Comparison of ENCODE assay signal across 12 cellular contexts in genomic region chr3:160757624-160758106, GRCh38. TPM values are rescaled to one million over a fixed set of nuclear protein-coding genes. Genes with fewer than 3 reads are reported as not detected.
DNase-seq lines count a peak whose midpoint lies in the region; TF ChIP-seq lines count a peak whose summit lies in the region.
"Had no signal": no experiment of that assay in that cellular context is flagged by ENCODE, and none has a peak within 500 bp of the region (broad histone marks: within the 10 kb centered on the region; RNA-seq: fewer than 3 reads in every experiment).

No MANE protein-coding gene starts in this region.

- H2AFZ ChIP-seq in mammary epithelial cell (ENCODE audit: low read depth, low read length) = no peak overlapping the region

- H3K4me1 ChIP-seq in mammary epithelial cell (ENCODE audit: insufficient read depth, low read length) (peaks cover 8% of the 10 kb centered on the region), mesodermal cell (ENCODE audit: control insufficient read depth, insufficient read depth, low read length, poor library complexity, severe bottlenecking) (no peaks in the 10 kb centered on the region), transverse colon (peaks cover 0 to 41% (median 26%) of the 10 kb centered on the region in 4 donors)

- DNase-seq in MCF 10A (ENCODE audit: unreplicated experiment) (no peak), mammary epithelial cell (no peak), astrocyte of the cerebellum (ENCODE audit: low read depth) (no peak), transverse colon (no peak), NCI-H1105 treated with DMSO at 0.1 percent for 48 hours (lab: John Stamatoyannopoulos, UW) (no peak), HUDEP-2 (lab: John Stamatoyannopoulos, UW; ENCODE audit: unreplicated experiment in 76 of 76) (no peak), GM13976 (ENCODE audit: low spot score) (no peak)
- DNase-seq: activated effector memory CD4-positive, alpha-beta T cell treated with Interleukin-2 at 50 U/mL for 16 hours; COR-L47; NCI-H1436 treated with DMSO at 0.1 percent for 48 hours had no signal

- BruUV-seq in MCF 10A (replicated peaks; lab: Mats Ljungman, UMichigan) = no TSS peak
- no TSS peak for BruUV-seq in mammary epithelial cell (replicated peaks; lab: Mats Ljungman, UMichigan)

- peaks cover 13% of the 10 kb centered on the region for H3K4me1 Mint-ChIP-seq in MCF 10A (ENCODE audit: insufficient read depth, unreplicated experiment)

- CTCF ChIA-PET in MCF 10A (lab: Yijun Ruan, JAX) = interaction anchor here (0.6 to 5.6 kb wide), 10 partner anchors 23 to 952 kb away, joined by 3 to 38 read pairs (median 4); no protein-coding TSS in a partner anchor
- CTCF ChIA-PET in mammary epithelial cell (lab: Charles Lee; ENCODE audit: low non-redundant PET) = no interaction called here

- H3K9me3 Mint-ChIP-seq in MCF 10A (ENCODE audit: unreplicated experiment) = no peaks in the 10 kb centered on the region

- no peak overlapping the region for H3K27ac ChIP-seq in mammary epithelial cell (ENCODE audit: insufficient read depth, low read depth, low read length)
- no peak overlapping the region for H3K27ac ChIP-seq in mesodermal cell (ENCODE audit: low read depth, low read length, severe bottlenecking)
- H3K27ac ChIP-seq in transverse colon = no peak overlapping the region
- H3K27ac ChIP-seq: prostate gland had no signal

- no peaks in the 10 kb centered on the region for H3K27me3 Mint-ChIP-seq in MCF 10A (ENCODE audit: insufficient read depth, unreplicated experiment)

- H3K36me3 ChIP-seq in mammary epithelial cell (ENCODE audit: insufficient read depth, low read length) (no peaks in the 10 kb centered on the region), mesodermal cell (ENCODE audit: control insufficient read depth, insufficient read depth, low read length) (no peaks in the 10 kb centered on the region), transverse colon (no peaks in the 10 kb centered on the region)
- H3K36me3 ChIP-seq: prostate gland had no signal

- dilution Hi-C loops in mammary epithelial cell (cut with HindIII; ENCODE audit: low sequenced_read_pairs) = no loop called here

- no peak for TF ChIP-seq CTCF in MCF 10A (IDR thresholded peaks at IDR 0.05; ENCODE audit: unreplicated experiment)
- no peak for TF ChIP-seq CTCF in mammary epithelial cell (conservative IDR thresholded peaks at IDR 0.05 in 1 of 2, IDR thresholded peaks at IDR 0.05 in 1 of 2; ENCODE audit: extremely low read depth in 1 of 2, insufficient read depth in 1 of 2, low read depth in 1 of 2, low read length in 2 of 2)
- TF ChIP-seq CTCF in astrocyte of the cerebellum (IDR thresholded peaks at IDR 0.05; ENCODE audit: low read depth, low read length, missing control alignments) = no peak
- no peak for TF ChIP-seq CTCF in transverse colon (IDR thresholded peaks at IDR 0.05)
- TF ChIP-seq CTCF in GM13976 (IDR thresholded peaks at IDR 0.05; ENCODE audit: borderline replicate concordance, control extremely low read depth, extremely low read depth, insufficient read depth, missing control alignments) = no peak

- 78% methylated on average over 5 of the region's 5 CpGs for WGBS in mammary epithelial cell (ENCODE audit: low coverage, missing lambda C conversion rate)
- WGBS in mesodermal cell (ENCODE audit: insufficient coverage in 2 of 2), 2 experiments = 35 to 48% methylated on average over 4 of the region's 5 CpGs
- WGBS in transverse colon (ENCODE audit: low coverage in 1 of 2), 2 donors = 69 to 93% methylated on average over 2 to 5 of the region's 5 CpGs

- H3K9me3 ChIP-seq in mammary epithelial cell (replicated peaks; ENCODE audit: insufficient read depth, low read length) = no peaks in the 10 kb centered on the region
- H3K9me3 ChIP-seq in mesodermal cell (ENCODE audit: control insufficient read depth, low read length) = no peaks in the 10 kb centered on the region
- no peaks in the 10 kb centered on the region for H3K9me3 ChIP-seq in transverse colon
- H3K9me3 ChIP-seq: prostate gland had no signal

- no peak overlapping the region for H3K9ac ChIP-seq in mammary epithelial cell (ENCODE audit: insufficient read depth, low read length)

- POLR2A ChIA-PET in MCF 10A (lab: Yijun Ruan, JAX) = interaction anchor here (0.6 to 4.9 kb wide), 7 partner anchors 8 to 198 kb away, joined by 3 to 31 read pairs (median 4); no protein-coding TSS in a partner anchor

- no peaks in the 10 kb centered on the region for H3K79me2 ChIP-seq in mammary epithelial cell (ENCODE audit: insufficient read depth, low read length)

- in situ Hi-C loops in mammary epithelial cell (cut with MboI; ENCODE audit: low sequenced_read_pairs in 2 of 2) (loop anchor here in 1 of 2 donors (5.0 kb wide), 1 partner anchor 190 kb away; the partner anchor contains the start of gene KPNA4), astrocyte of the cerebellum (cut with HindIII; ENCODE audit: low sequenced_read_pairs) (no loop called here), transverse colon (cut with MboI; ENCODE audit: low pct_ligation_motif_present in 1 of 4, low pct_unique_long_range_greater_than_20kb in 1 of 4, low sequenced_read_pairs in 3 of 4) (no loop called here), GM13976 (cut with MboI; ENCODE audit: low sequenced_read_pairs, unreplicated experiment) (no loop called here)

- no peak overlapping the region for H3K4me3 ChIP-seq in mammary epithelial cell (replicated peaks in 1 of 3; ENCODE audit: insufficient read depth in 1 of 3, low read depth in 2 of 3, low read length in 3 of 3)
- peak overlapping the region; percentile 71 for H3K4me3 ChIP-seq in astrocyte of the cerebellum (ENCODE audit: low read depth, low read length)
- peak overlapping the region; percentile 74 for H3K4me3 ChIP-seq in mesodermal cell (ENCODE audit: extremely low read depth, insufficient read depth, low read length, poor library complexity, severe bottlenecking)
- H3K4me3 ChIP-seq in transverse colon = peak overlapping the region in 3 of 4 donors; percentile 83 to 85 (median 83)

- no peaks in the 10 kb centered on the region for H4K20me1 ChIP-seq in mammary epithelial cell (ENCODE audit: insufficient read depth, low read length)

- TF ChIP-seq EP300 in transverse colon (IDR thresholded peaks at IDR 0.05; ENCODE audit: low read depth) = no peak

- peaks cover 6% of the 10 kb centered on the region for H3K36me3 Mint-ChIP-seq in MCF 10A (ENCODE audit: insufficient read depth, unreplicated experiment)

- H3K4me3 Mint-ChIP-seq in MCF 10A (ENCODE audit: unreplicated experiment) = peak overlapping the region; percentile 95

- no peak overlapping the region for H3K4me2 ChIP-seq in mammary epithelial cell (ENCODE audit: insufficient read depth, low read depth, low read length)

- no peak for TF ChIP-seq POLR2A in transverse colon (IDR thresholded peaks at IDR 0.05)

- no peak overlapping the region for H3K27ac Mint-ChIP-seq in MCF 10A (ENCODE audit: low read depth, unreplicated experiment)

- H3K27me3 ChIP-seq in mammary epithelial cell (ENCODE audit: insufficient read depth, low read length) (peaks cover 5% of the 10 kb centered on the region), transverse colon (peaks cover 7% of the 10 kb centered on the region)

- intact Hi-C loops in MCF 10A (cut with micrococcal nuclease) = loop anchor here (5.0 to 10.0 kb wide), 2 partner anchors 45 to 83 kb away; partner anchors contain the start of gene ARL14
- intact Hi-C loops in mammary epithelial cell (cut with micrococcal nuclease) = no loop called here
- intact Hi-C loops in transverse colon (cut with DNase I; ENCODE audit: low total_unique reads) = loop anchor here (10.0 kb wide), 1 partner anchor 47 kb away; no protein-coding TSS in a partner anchor

RNA-seq across cellular contexts. Expression of gene PPM1L, which starts 1.6 kb away (rescaled TPM):
- 1.7 and 2.1 TPM in 2 replicates for total RNA-seq in MCF 10A (2022)
- 1 to 10 TPM in 1 of 2 donors, under 1 TPM in 1; 0.96 to 2.0 TPM for total RNA-seq in mammary epithelial cell
- 0.23 TPM for polyA plus RNA-seq in mammary epithelial cell
- polyA minus RNA-seq in mammary epithelial cell = 1.3 TPM
- 7.7 TPM for polyA plus RNA-seq in mesodermal cell (2013, experiment 1 of 2)
- polyA plus RNA-seq in mesodermal cell (2013, experiment 2 of 2) = 6.6 TPM
- total RNA-seq in transverse colon = 10 to 100 TPM; 17.2 to 35.5 (median 25.6) TPM

Comparison
In these comparisons a context has a peak if more than half of its experiments do, and no peak if none do; other contexts are left out.
1. H3K4me3 ChIP-seq: peak in astrocyte of the cerebellum (single experiment), mesodermal cell (single experiment) and transverse colon (3 of 4); none in mammary epithelial cell (0 of 3).